In the genomic region with DNA sequence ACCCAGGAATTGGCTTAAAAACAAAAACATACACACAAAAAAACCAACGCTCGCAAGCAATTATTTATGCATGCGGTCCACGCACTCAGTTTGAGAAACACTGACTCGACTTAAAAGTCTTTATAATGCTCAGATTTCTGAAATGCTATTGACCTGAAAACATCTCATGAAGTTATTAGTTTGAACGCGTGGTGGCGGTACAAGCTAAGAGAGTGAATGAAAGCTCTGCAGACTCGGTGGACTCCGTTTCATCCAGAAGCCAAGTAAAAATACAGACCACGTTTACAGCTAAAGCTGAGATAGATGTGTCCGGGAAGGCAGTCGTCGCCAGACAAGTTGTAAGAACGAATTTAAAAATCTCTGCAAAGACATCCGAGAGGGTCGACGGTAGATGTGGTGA, we compare ENCODE assay signal across 1 cellular context.
A peak's percentile ranks its signal among the peaks of the same experiment; 100 is the strongest.
TF ChIP-seq lines count a peak whose summit lies in the region.

A gene (plus strand): TSS at position 246 of the 400 bp plus-strand sequence. CDS start 201 bp downstream, outside the sequence.

TF ChIP-seq in HepG2, 621 proteins besides CTCF, POLR2A, EP300 and RAD21 (continued from another document):
- TF ChIP-seq, protein P1, sequence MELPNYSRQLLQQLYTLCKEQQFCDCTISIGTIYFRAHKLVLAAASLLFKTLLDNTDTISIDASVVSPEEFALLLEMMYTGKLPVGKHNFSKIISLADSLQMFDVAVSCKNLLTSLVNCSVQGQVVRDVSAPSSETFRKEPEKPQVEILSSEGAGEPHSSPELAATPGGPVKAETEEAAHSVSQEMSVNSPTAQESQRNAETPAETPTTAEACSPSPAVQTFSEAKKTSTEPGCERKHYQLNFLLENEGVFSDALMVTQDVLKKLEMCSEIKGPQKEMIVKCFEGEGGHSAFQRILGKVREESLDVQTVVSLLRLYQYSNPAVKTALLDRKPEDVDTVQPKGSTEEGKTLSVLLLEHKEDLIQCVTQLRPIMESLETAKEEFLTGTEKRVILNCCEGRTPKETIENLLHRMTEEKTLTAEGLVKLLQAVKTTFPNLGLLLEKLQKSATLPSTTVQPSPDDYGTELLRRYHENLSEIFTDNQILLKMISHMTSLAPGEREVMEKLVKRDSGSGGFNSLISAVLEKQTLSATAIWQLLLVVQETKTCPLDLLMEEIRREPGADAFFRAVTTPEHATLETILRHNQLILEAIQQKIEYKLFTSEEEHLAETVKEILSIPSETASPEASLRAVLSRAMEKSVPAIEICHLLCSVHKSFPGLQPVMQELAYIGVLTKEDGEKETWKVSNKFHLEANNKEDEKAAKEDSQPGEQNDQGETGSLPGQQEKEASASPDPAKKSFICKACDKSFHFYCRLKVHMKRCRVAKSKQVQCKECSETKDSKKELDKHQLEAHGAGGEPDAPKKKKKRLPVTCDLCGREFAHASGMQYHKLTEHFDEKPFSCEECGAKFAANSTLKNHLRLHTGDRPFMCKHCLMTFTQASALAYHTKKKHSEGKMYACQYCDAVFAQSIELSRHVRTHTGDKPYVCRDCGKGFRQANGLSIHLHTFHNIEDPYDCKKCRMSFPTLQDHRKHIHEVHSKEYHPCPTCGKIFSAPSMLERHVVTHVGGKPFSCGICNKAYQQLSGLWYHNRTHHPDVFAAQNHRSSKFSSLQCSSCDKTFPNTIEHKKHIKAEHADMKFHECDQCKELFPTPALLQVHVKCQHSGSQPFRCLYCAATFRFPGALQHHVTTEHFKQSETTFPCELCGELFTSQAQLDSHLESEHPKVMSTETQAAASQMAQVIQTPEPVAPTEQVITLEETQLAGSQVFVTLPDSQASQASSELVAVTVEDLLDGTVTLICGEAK (IDR thresholded peaks at IDR 0.05), result no peak
- TF ChIP-seq, protein P1 (CRISPR knock-in tag; IDR thresholded peaks at IDR 0.05), result no peak
- no peak for TF ChIP-seq GATA4 (IDR thresholded peaks at IDR 0.05; ENCODE audit: borderline replicate concordance, low read depth)
- peak; percentile 34 for TF ChIP-seq STAG1 (CRISPR knock-in tag; IDR thresholded peaks at IDR 0.05)
- no peak for TF ChIP-seq NCOA1 (CRISPR knock-in tag; IDR thresholded peaks at IDR 0.05)
- no peak for TF ChIP-seq ZNF549 (CRISPR knock-in tag; IDR thresholded peaks at IDR 0.05)
- no peak for TF ChIP-seq ZC3H4 (CRISPR knock-in tag; IDR thresholded peaks at IDR 0.05; ENCODE audit: borderline replicate concordance)
- no peak for TF ChIP-seq KMT2B (CRISPR knock-in tag; IDR thresholded peaks at IDR 0.05)
- TF ChIP-seq ISL2 (CRISPR knock-in tag; IDR thresholded peaks at IDR 0.05), result 0 out of 2 replicates have a peak, but pooled peaks have one; percentile 7
- no peak for TF ChIP-seq HHEX (CRISPR knock-in tag; IDR thresholded peaks at IDR 0.05)
- TF ChIP-seq, protein P2, sequence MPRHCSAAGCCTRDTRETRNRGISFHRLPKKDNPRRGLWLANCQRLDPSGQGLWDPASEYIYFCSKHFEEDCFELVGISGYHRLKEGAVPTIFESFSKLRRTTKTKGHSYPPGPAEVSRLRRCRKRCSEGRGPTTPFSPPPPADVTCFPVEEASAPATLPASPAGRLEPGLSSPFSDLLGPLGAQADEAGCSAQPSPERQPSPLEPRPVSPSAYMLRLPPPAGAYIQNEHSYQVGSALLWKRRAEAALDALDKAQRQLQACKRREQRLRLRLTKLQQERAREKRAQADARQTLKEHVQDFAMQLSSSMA (CRISPR knock-in tag; IDR thresholded peaks at IDR 0.05), result no peak
- TF ChIP-seq THAP11 (CRISPR knock-in tag; IDR thresholded peaks at IDR 0.05), result no peak
- peak; percentile 44 for TF ChIP-seq ZNF781 (CRISPR knock-in tag; IDR thresholded peaks at IDR 0.05; ENCODE audit: borderline replicate concordance, not compliant biosample characterization)
- no peak for TF ChIP-seq ZNF329 (CRISPR knock-in tag; IDR thresholded peaks at IDR 0.05; ENCODE audit: low read depth)
- no peak for TF ChIP-seq GABPB1 (CRISPR knock-in tag; IDR thresholded peaks at IDR 0.05)
- no peak for TF ChIP-seq CHD4 (IDR thresholded peaks at IDR 0.05; ENCODE audit: borderline replicate concordance, low read length)
- TF ChIP-seq, protein P3, sequence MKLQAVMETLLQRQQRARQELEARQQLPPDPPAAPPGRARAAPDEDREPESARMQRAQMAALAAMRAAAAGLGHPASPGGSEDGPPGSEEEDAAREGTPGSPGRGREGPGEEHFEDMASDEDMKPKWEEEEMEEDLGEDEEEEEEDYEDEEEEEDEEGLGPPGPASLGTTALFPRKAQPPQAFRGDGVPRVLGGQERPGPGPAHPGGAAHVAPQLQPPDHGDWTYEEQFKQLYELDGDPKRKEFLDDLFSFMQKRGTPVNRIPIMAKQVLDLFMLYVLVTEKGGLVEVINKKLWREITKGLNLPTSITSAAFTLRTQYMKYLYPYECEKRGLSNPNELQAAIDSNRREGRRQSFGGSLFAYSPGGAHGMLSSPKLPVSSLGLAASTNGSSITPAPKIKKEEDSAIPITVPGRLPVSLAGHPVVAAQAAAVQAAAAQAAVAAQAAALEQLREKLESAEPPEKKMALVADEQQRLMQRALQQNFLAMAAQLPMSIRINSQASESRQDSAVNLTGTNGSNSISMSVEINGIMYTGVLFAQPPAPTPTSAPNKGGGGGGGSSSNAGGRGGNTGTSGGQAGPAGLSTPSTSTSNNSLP (IDR thresholded peaks at IDR 0.05; ENCODE audit: low read depth, low read length), result no peak
- no peak for TF ChIP-seq RBM39 (IDR thresholded peaks at IDR 0.05; ENCODE audit: low read depth, low read length, poor library complexity, severe bottlenecking)
- TF ChIP-seq TCF7L2 (IDR thresholded peaks at IDR 0.05; ENCODE audit: low read depth, low read length), result no peak
- no peak for TF ChIP-seq RELA (CRISPR knock-in tag; IDR thresholded peaks at IDR 0.05)
- TF ChIP-seq ZEB1 (IDR thresholded peaks at IDR 0.05; ENCODE audit: insufficient replicate concordance, low read depth), result no peak
- TF ChIP-seq, protein P4, sequence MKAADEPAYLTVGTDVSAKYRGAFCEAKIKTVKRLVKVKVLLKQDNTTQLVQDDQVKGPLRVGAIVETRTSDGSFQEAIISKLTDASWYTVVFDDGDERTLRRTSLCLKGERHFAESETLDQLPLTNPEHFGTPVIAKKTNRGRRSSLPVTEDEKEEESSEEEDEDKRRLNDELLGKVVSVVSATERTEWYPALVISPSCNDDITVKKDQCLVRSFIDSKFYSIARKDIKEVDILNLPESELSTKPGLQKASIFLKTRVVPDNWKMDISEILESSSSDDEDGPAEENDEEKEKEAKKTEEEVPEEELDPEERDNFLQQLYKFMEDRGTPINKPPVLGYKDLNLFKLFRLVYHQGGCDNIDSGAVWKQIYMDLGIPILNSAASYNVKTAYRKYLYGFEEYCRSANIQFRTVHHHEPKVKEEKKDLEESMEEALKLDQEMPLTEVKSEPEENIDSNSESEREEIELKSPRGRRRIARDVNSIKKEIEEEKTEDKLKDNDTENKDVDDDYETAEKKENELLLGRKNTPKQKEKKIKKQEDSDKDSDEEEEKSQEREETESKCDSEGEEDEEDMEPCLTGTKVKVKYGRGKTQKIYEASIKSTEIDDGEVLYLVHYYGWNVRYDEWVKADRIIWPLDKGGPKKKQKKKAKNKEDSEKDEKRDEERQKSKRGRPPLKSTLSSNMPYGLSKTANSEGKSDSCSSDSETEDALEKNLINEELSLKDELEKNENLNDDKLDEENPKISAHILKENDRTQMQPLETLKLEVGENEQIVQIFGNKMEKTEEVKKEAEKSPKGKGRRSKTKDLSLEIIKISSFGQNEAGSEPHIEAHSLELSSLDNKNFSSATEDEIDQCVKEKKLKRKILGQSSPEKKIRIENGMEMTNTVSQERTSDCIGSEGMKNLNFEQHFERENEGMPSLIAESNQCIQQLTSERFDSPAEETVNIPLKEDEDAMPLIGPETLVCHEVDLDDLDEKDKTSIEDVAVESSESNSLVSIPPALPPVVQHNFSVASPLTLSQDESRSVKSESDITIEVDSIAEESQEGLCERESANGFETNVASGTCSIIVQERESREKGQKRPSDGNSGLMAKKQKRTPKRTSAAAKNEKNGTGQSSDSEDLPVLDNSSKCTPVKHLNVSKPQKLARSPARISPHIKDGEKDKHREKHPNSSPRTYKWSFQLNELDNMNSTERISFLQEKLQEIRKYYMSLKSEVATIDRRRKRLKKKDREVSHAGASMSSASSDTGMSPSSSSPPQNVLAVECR (CRISPR knock-in tag; IDR thresholded peaks at IDR 0.05; ENCODE audit: borderline replicate concordance), result no peak
- no peak for TF ChIP-seq SOX5 (CRISPR knock-in tag; IDR thresholded peaks at IDR 0.05; ENCODE audit: borderline replicate concordance)
